In the genomic region with DNA sequence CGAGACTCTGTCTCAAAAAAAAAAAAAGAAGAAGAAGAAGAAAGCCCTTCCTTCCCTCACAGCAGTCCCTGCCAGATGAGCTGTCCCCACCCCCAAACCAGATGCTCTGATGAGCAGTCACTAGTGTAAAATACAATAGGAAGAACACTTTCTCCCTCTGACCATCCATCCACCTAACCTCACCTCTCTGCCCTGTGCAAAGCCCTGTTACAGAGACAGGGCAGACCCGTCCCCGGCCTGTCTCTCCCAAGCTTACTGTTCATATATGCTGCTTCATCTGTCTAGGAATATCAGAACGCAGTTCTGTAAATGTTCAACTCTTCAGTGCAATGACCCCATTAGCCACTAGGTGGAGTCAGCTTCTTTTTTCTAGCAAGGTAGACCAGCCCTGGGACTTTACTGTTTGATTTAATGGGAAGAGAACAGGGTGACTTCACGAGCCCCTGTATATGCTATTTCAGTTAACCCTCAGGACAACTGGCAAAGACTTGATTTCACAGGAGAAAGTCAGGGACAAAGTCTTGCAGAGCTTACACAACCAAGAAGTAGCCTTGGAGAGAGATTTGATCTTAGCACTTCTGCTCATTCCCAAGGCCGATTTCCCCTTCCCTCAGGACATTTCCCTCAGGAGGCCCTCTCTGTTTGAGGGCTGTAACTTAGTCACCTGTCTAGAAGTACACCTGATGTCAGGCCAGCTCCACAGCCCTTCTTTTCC, we compare ENCODE assay signal across 8 cellular contexts. TPM values are rescaled to one million over a fixed set of nuclear protein-coding genes. Genes with fewer than 3 reads are reported as not detected.
DNase-seq lines count a peak whose midpoint lies in the region; ATAC-seq and TF ChIP-seq lines count a peak whose summit lies in the region.

No MANE protein-coding gene starts in this region.

- H3K4me3 ChIP-seq in AG10803 (ENCODE audit: low read length) (peak overlapping the region; percentile 36), OCI-LY1 (ENCODE audit: low read depth, low read length, poor library complexity, severe bottlenecking) (peak overlapping the region; percentile 2), epithelial cell of proximal tubule (ENCODE audit: low read depth, low read length) (no peak overlapping the region)

- H3K27me3 ChIP-seq in OCI-LY1 (ENCODE audit: insufficient read depth, low read length), result no peaks in the 10 kb centered on the region

- H3K27me3 Mint-ChIP-seq in naive thymus-derived CD8-positive, alpha-beta T cell, result no peaks in the 10 kb centered on the region

- H3K27ac ChIP-seq in OCI-LY1 (ENCODE audit: low read depth, low read length, poor library complexity, severe bottlenecking), result peak overlapping the region; percentile 96

- H2AFZ ChIP-seq in OCI-LY1 (ENCODE audit: low read length), result no peak overlapping the region

- peaks cover 0 to 18% (median 5%) of the 10 kb centered on the region in 3 donors for H3K36me3 Mint-ChIP-seq in naive thymus-derived CD8-positive, alpha-beta T cell

- ATAC-seq in GM18867 (IDR thresholded peaks at IDR 0.05; ENCODE audit: unreplicated experiment), result peak; percentile 60
- peak; percentile 82 to 95 for ATAC-seq in naive thymus-derived CD8-positive, alpha-beta T cell
- peak; percentile 76 for ATAC-seq in stimulated activated naive CD8-positive, alpha-beta T cell treated with anti-CD3 and anti-CD28 coated beads, Interleukin-15, Interleukin-2, amounts not matched to agents 100 U/mL and 50 U/mL, for 24 hours

- peaks cover 24% of the 10 kb centered on the region for H3K4me1 ChIP-seq in OCI-LY1 (ENCODE audit: insufficient read depth, low read length, severe bottlenecking)

- POLR2A ChIA-PET in naive thymus-derived CD8-positive, alpha-beta T cell (lab: Charles Lee), result interaction anchor here (0.6 to 1.6 kb wide), 3 partner anchors 14 to 41 kb away, joined by 3 to 5 read pairs (median 4); no protein-coding TSS in a partner anchor

- TF ChIP-seq CTCF in AG10803 (conservative IDR thresholded peaks at IDR 0.05; ENCODE audit: low read length) (peak; percentile 94), OCI-LY1 (IDR thresholded peaks at IDR 0.05; ENCODE audit: low read length) (peak; percentile 98), epithelial cell of proximal tubule (conservative IDR thresholded peaks at IDR 0.05; ENCODE audit: low read depth, low read length) (peak; percentile 95)

- H3F3A ChIP-seq in OCI-LY1 (ENCODE audit: insufficient read depth, low read length), result 0 out of 2 replicates have a peak, but pooled peaks cover 7% of the 10 kb centered on the region

- no peaks in the 10 kb centered on the region for H3K79me2 ChIP-seq in OCI-LY1 (ENCODE audit: insufficient read depth, low read length)

- H3K4me1 Mint-ChIP-seq in naive thymus-derived CD8-positive, alpha-beta T cell, result peaks cover 3 to 12% (median 5%) of the 10 kb centered on the region in 4 donors

- H3K9me3 ChIP-seq in OCI-LY1 (ENCODE audit: low read length), result no peaks in the 10 kb centered on the region

- H3K4me3 Mint-ChIP-seq in naive thymus-derived CD8-positive, alpha-beta T cell, result no peak overlapping the region

- DNase-seq in AG10803 (ENCODE audit: low read depth), result peak; percentile 81
- DNase-seq in HUDEP-2 (lab: John Stamatoyannopoulos, UW; ENCODE audit: unreplicated experiment in 76 of 76), result peak in 64 of 76 experiments; percentile 4 to 80 (median 48)
- DNase-seq in activated CD8-positive, alpha-beta memory T cell treated with anti-CD3 and anti-CD28 coated beads, Interleukin-2, amount 50 U/mL, for 1 hour (ENCODE audit: extremely low read depth), result peak; percentile 17
- peak; percentile 61 for DNase-seq in epithelial cell of proximal tubule (ENCODE audit: low read depth)
- peak in 9 of 10 donors; percentile 36 to 80 (median 63) for DNase-seq in naive thymus-derived CD8-positive, alpha-beta T cell
- DNase-seq in stimulated activated naive CD8-positive, alpha-beta T cell treated with anti-CD3 and anti-CD28 coated beads, Interleukin-15, Interleukin-2, amounts not matched to agents 100 U/mL and 50 U/mL, for 24 hours, result peak; percentile 75

- no peak overlapping the region for H3K9ac ChIP-seq in OCI-LY1 (ENCODE audit: low read length)

- no peaks in the 10 kb centered on the region for H3K9me3 Mint-ChIP-seq in naive thymus-derived CD8-positive, alpha-beta T cell

- no peaks in the 10 kb centered on the region for H4K20me1 ChIP-seq in OCI-LY1 (ENCODE audit: insufficient read depth, low read length)

- H3K9me2 ChIP-seq in OCI-LY1 (ENCODE audit: low read depth, low read length), result no peaks in the 10 kb centered on the region

- H3K27ac Mint-ChIP-seq in naive thymus-derived CD8-positive, alpha-beta T cell, result peak overlapping the region in 5 of 10 donors; percentile 16 to 78 (median 25)

- no peaks in the 10 kb centered on the region; the same call in 1 of the 2 replicates for H3K36me3 ChIP-seq in OCI-LY1 (ENCODE audit: insufficient read depth, low read length)

- H3K4me2 ChIP-seq in OCI-LY1 (ENCODE audit: low read length), result peak overlapping the region; percentile 30

RNA-seq across cellular contexts. Expression of a gene that starts 14.9 kb away (rescaled TPM):
- total RNA-seq in epithelial cell of proximal tubule, result 50.0 and 54.6 TPM in 2 replicates
- total RNA-seq in naive thymus-derived CD8-positive, alpha-beta T cell, result 1 to 10 TPM; 1.8 to 3.0 TPM
- polyA plus RNA-seq in naive thymus-derived CD8-positive, alpha-beta T cell, result under 1 TPM in 2 of 3 donors, not detected in 1; 0.23 to 0.76 TPM

RNA-seq across cellular contexts. Expression of a gene that starts 49.3 kb away (rescaled TPM):
- total RNA-seq in epithelial cell of proximal tubule, result 8.8 and 14.4 TPM in 2 replicates
- 10 to 100 TPM; 21.3 to 30.5 TPM for total RNA-seq in naive thymus-derived CD8-positive, alpha-beta T cell
- 10 to 100 TPM in 2 of 3 donors, 1 to 10 TPM in 1; 9.3 to 19.5 (median 11.4) TPM for polyA plus RNA-seq in naive thymus-derived CD8-positive, alpha-beta T cell

Comparison
In these comparisons a context has a peak if more than half of its experiments do, and no peak if none do; other contexts are left out.
1. DNase-seq: peak in every context shown above with its lines; median percentile 81 in AG10803; 75 in stimulated activated naive CD8-positive, alpha-beta T cell treated with anti-CD3 and anti-CD28 coated beads, Interleukin-15, Interleukin-2, amounts not matched to agents 100 U/mL and 50 U/mL, for 24 hours; 63 in naive thymus-derived CD8-positive, alpha-beta T cell; 61 in epithelial cell of proximal tubule; 48 in HUDEP-2; 17 in activated CD8-positive, alpha-beta memory T cell treated with anti-CD3 and anti-CD28 coated beads, Interleukin-2, amount 50 U/mL, for 1 hour.
2. RNA of a gene that starts 14.9 kb away (total RNA-seq): 50.0 to 54.6 TPM in epithelial cell of proximal tubule; 1.8 to 3.0 TPM in naive thymus-derived CD8-positive, alpha-beta T cell; every median in the first group is over 10 times any median in the second.
3. Peak in every context shown above with its lines, with median percentiles within 50 percentile points of each other: CTCF ChIP-seq and ATAC-seq.